ENCODE assay signal across 9 cellular contexts in genomic region chr14:23093993-23094665, GRCh38. TPM values are rescaled to one million over a fixed set of nuclear protein-coding genes. Genes with fewer than 3 reads are reported as not detected.
DNase-seq lines count a peak whose midpoint lies in the region; ATAC-seq and TF ChIP-seq lines count a peak whose summit lies in the region.
"Had no signal": no experiment of that assay in that cellular context is flagged by ENCODE, and none has a peak within 500 bp of the region (broad histone marks: within the 10 kb centered on the region; RNA-seq: fewer than 3 reads in every experiment).

No MANE protein-coding gene starts in this region.

- ATAC-seq in HG02938 (IDR thresholded peaks at IDR 0.05; ENCODE audit: unreplicated experiment) (no peak), GM18909 (IDR thresholded peaks at IDR 0.05; ENCODE audit: poor library complexity, unreplicated experiment) (no peak)

- H3K27me3 ChIP-seq in breast epithelium (no peaks in the 10 kb centered on the region), transverse colon (no peaks in the 10 kb centered on the region)

- peaks cover 0 to 16% of the 10 kb centered on the region in 2 donors for H3K4me1 ChIP-seq in breast epithelium
- H3K4me1 ChIP-seq in transverse colon = peaks cover 22 to 39% (median 26%) of the 10 kb centered on the region in 4 donors

- no peak overlapping the region for H3K4me3 Mint-ChIP-seq in MCF 10A (ENCODE audit: unreplicated experiment)

- in situ Hi-C loops in transverse colon (cut with MboI; ENCODE audit: low pct_ligation_motif_present in 1 of 4, low pct_unique_long_range_greater_than_20kb in 1 of 4, low sequenced_read_pairs in 3 of 4) = no loop called here

- H3K36me3 Mint-ChIP-seq in MCF 10A (ENCODE audit: insufficient read depth, unreplicated experiment) = peaks cover 60% of the 10 kb centered on the region

- POLR2A ChIA-PET in MCF 10A (lab: Yijun Ruan, JAX) = interaction anchor here (0.5 to 3.8 kb wide), 46 partner anchors 9 to 1053 kb away, joined by 3 to 74 read pairs (median 5); partner anchors contain the start of genes AJUBA, DAD1, DCAF11 and EMC9

- no peaks in the 10 kb centered on the region for H3K9me3 Mint-ChIP-seq in MCF 10A (ENCODE audit: unreplicated experiment)

- TF ChIP-seq CTCF in breast epithelium (IDR thresholded peaks at IDR 0.05) = no peak
- no peak for TF ChIP-seq CTCF in MCF 10A (IDR thresholded peaks at IDR 0.05; ENCODE audit: unreplicated experiment)
- TF ChIP-seq CTCF in transverse colon (IDR thresholded peaks at IDR 0.05) = no peak

- no peak for TF ChIP-seq EP300 in transverse colon (IDR thresholded peaks at IDR 0.05; ENCODE audit: low read depth)

- no peaks in the 10 kb centered on the region for H3K9me3 ChIP-seq in breast epithelium
- no peaks in the 10 kb centered on the region for H3K9me3 ChIP-seq in transverse colon

- BruUV-seq in MCF 10A (replicated peaks; lab: Mats Ljungman, UMichigan) = no TSS peak

- CTCF ChIA-PET in MCF 10A (lab: Yijun Ruan, JAX) = interaction anchor here (0.6 to 3.7 kb wide), 17 partner anchors 11 to 939 kb away, joined by 3 to 54 read pairs (median 5); partner anchors contain the start of gene CDH24

- H3K27ac Mint-ChIP-seq in MCF 10A (ENCODE audit: low read depth, unreplicated experiment) = no peak overlapping the region

- H3K27ac ChIP-seq in breast epithelium = peak overlapping the region; percentile 96 to 98
- H3K27ac ChIP-seq in transverse colon = peak overlapping the region; percentile 94 to 100 (median 98)

- H3K4me3 ChIP-seq in breast epithelium = peak overlapping the region; percentile 68 to 80 (median 74)
- H3K4me3 ChIP-seq in transverse colon = peak overlapping the region; percentile 53 to 86 (median 70)

- DNase-seq in breast epithelium (ENCODE audit: low spot score in 2 of 2) (no peak), MCF 10A (ENCODE audit: unreplicated experiment) (no peak), iPS-NIHi7 (ENCODE audit: extremely low spot score) (peak; percentile 85), transverse colon (no peak), dedifferentiated amniotic fluid mesenchymal stem cell (ENCODE audit: extremely low spot score) (no peak)
- DNase-seq in activated CD8-positive, alpha-beta memory T cell treated with anti-CD3 and anti-CD28 coated beads, Interleukin-2, amount 50 U/mL, for 48 hours = peak; percentile 42
- DNase-seq: NCI-H2081 treated with DMSO at 0.1 percent for 48 hours had no signal

- intact Hi-C loops in breast epithelium (cut with DNase I; ENCODE audit: low total_unique reads) = no loop called here
- intact Hi-C loops in MCF 10A (cut with micrococcal nuclease) = loop anchor here (2.0 kb wide), 2 partner anchors 15 to 61 kb away; no protein-coding TSS in a partner anchor
- intact Hi-C loops in transverse colon (cut with DNase I; ENCODE audit: low total_unique reads) = no loop called here

- no peak for TF ChIP-seq POLR2A in breast epithelium (IDR thresholded peaks at IDR 0.05)
- no peak for TF ChIP-seq POLR2A in transverse colon (IDR thresholded peaks at IDR 0.05)

- H3K36me3 ChIP-seq in breast epithelium (no peaks in the 10 kb centered on the region), transverse colon (peaks cover 0 to 43% (median 15%) of the 10 kb centered on the region in 4 donors)

- peaks cover 21% of the 10 kb centered on the region for H3K4me1 Mint-ChIP-seq in MCF 10A (ENCODE audit: insufficient read depth, unreplicated experiment)

- WGBS in transverse colon (ENCODE audit: low coverage in 1 of 2), 2 donors = 1 to 3% methylated on average over 13 to 14 of the region's 14 CpGs

- H3K27me3 Mint-ChIP-seq in MCF 10A (ENCODE audit: insufficient read depth, unreplicated experiment) = no peaks in the 10 kb centered on the region

RNA-seq across cellular contexts. Expression of gene ACIN1, which starts 0.8 kb away (rescaled TPM):
- total RNA-seq in breast epithelium = 100 to 1,000 TPM; 106 to 151 (median 145) TPM
- 197 and 213 TPM in 2 replicates for total RNA-seq in MCF 10A (2022)
- 100 to 1,000 TPM; 137 to 303 (median 222) TPM for total RNA-seq in transverse colon

RNA-seq across cellular contexts. Expression of gene C14orf119, which starts 1.2 kb away (rescaled TPM):
- total RNA-seq in breast epithelium (10 to 100 TPM; 29.6 to 34.4 (median 32.8) TPM), MCF 10A (2022) (39.6 and 54.8 TPM in 2 replicates), transverse colon (10 to 100 TPM in 3 of 4 donors, 1 to 10 TPM in 1; 3.6 to 33.7 (median 32.0) TPM)

RNA-seq across cellular contexts. Expression of gene CIROP, which starts 10.7 kb away (rescaled TPM):
- total RNA-seq in breast epithelium (not detected), MCF 10A (2022) (not detected in 2 replicates), transverse colon (not detected)

RNA-seq across cellular contexts. Expression of gene CEBPE, which starts 24.9 kb away (rescaled TPM):
- total RNA-seq in breast epithelium = under 1 TPM in 1 of 3 donors, not detected in 2; 0.32 TPM
- not detected in 2 replicates for total RNA-seq in MCF 10A (2022)
- not detected for total RNA-seq in transverse colon

RNA-seq across cellular contexts. Expression of gene CDH24, which starts 36.8 kb away (rescaled TPM):
- 1 to 10 TPM; 2.2 to 5.2 (median 3.2) TPM for total RNA-seq in breast epithelium
- total RNA-seq in MCF 10A (2022) = 2.6 and 4.9 TPM in 2 replicates
- 1 to 10 TPM; 1.2 to 6.0 (median 4.2) TPM for total RNA-seq in transverse colon

Comparison
In these comparisons a context has a peak if more than half of its experiments do, and no peak if none do; other contexts are left out.
1. DNase-seq: peak in activated CD8-positive, alpha-beta memory T cell treated with anti-CD3 and anti-CD28 coated beads, Interleukin-2, amount 50 U/mL, for 48 hours (single experiment) and iPS-NIHi7 (single experiment); none in breast epithelium (0 of 2), MCF 10A (single experiment), transverse colon (single experiment) and dedifferentiated amniotic fluid mesenchymal stem cell (single experiment).